Comparison of ENCODE assay signal across 9 cellular contexts in the genomic region with DNA sequence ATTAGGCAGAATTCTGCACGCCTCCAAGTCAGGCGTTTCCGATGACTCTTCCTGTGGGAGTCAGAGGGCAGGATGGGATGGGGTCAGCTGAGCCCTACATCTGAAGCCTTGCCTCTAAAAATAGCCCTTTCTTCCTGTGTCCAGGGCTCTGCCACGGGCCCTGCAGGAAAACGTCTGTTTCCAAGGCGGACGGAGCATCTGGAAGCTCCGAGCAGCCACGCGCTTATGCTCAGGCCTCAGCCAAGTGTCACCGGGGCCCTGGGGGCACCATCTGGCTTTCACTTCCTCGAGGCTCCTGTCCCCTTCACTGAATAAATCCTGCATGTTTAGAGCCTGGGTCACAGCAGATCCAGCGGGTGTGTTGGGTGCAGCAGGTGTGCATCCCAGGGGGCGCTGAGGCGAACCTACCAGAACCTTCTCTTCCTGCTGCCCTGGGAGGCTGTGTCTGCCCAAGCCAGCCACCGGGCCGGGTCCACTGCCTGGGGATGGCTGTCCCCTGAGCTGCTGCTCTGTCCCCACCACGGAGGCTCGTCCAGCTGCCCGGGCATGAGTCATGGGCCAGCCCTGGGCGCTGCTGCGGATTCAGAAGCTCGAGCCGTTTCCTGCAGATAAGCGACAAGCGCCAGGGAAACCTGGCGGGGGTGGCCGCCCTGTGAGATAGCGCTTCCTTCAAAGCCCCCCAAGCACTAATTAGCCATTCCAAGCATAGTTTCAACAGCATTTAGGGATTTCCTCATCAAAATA. TPM values are rescaled to one million over a fixed set of nuclear protein-coding genes. Genes with fewer than 3 reads are reported as not detected.
A peak's percentile ranks its signal among the peaks of the same experiment; 100 is the strongest.
DNase-seq lines count a peak whose midpoint lies in the region; ATAC-seq and TF ChIP-seq lines count a peak whose summit lies in the region.
"Had no signal": no experiment of that assay in that cellular context is flagged by ENCODE, and none has a peak within 500 bp of the region (broad histone marks: within the 10 kb centered on the region; RNA-seq: fewer than 3 reads in every experiment).

No MANE protein-coding gene starts in this region.

- no peak overlapping the region for H3K27ac Mint-ChIP-seq in activated naive CD8-positive, alpha-beta T cell treated with anti-CD3 and anti-CD28 coated beads for 36 hours
- H3K27ac Mint-ChIP-seq in mesothelial cell of epicardium, result no peak overlapping the region

- peaks cover under 1% of the 10 kb centered on the region for H3K4me1 Mint-ChIP-seq in activated naive CD8-positive, alpha-beta T cell treated with anti-CD3 and anti-CD28 coated beads for 36 hours
- peaks cover 20% of the 10 kb centered on the region for H3K4me1 Mint-ChIP-seq in mesothelial cell of epicardium

- TF ChIP-seq CTCF in mesothelial cell of epicardium (IDR thresholded peaks at IDR 0.05; ENCODE audit: unreplicated experiment), result no peak

- H3K4me3 Mint-ChIP-seq in activated naive CD8-positive, alpha-beta T cell treated with anti-CD3 and anti-CD28 coated beads for 36 hours, result no peak overlapping the region
- no peak overlapping the region for H3K4me3 Mint-ChIP-seq in mesothelial cell of epicardium

- intact Hi-C loops in posterior vena cava (cut with DNase I), result loop anchor here in 1 of 2 donors (10.0 kb wide), 1 partner anchor 175 kb away; no protein-coding TSS in a partner anchor

- H3K36me3 Mint-ChIP-seq in activated naive CD8-positive, alpha-beta T cell treated with anti-CD3 and anti-CD28 coated beads for 36 hours, result no peaks in the 10 kb centered on the region
- H3K36me3 Mint-ChIP-seq in mesothelial cell of epicardium, result no peaks in the 10 kb centered on the region

- no peak for ATAC-seq in GM19023 (IDR thresholded peaks at IDR 0.05; ENCODE audit: unreplicated experiment)
- ATAC-seq in HG03342 (IDR thresholded peaks at IDR 0.05; ENCODE audit: unreplicated experiment), result no peak

- peak; percentile 78 for DNase-seq in EL
- peak; percentile 74 for DNase-seq in SW480 (ENCODE audit: low spot score)
- peak; percentile 57 for DNase-seq in glomerular endothelial cell (ENCODE audit: extremely low read depth, low read depth, low spot score)
- DNase-seq in posterior vena cava (ENCODE audit: low spot score), result peak; percentile 93
- no peak for DNase-seq in activated naive CD8-positive, alpha-beta T cell treated with anti-CD3 and anti-CD28 coated beads for 36 hours
- DNase-seq in mesothelial cell of epicardium (ENCODE audit: low spot score in 2 of 2, unreplicated experiment in 2 of 2), result no peak
- DNase-seq: NCI-H446 treated with DMSO at 0.1 percent for 48 hours had no signal

- H3K9me3 Mint-ChIP-seq in activated naive CD8-positive, alpha-beta T cell treated with anti-CD3 and anti-CD28 coated beads for 36 hours, result no peaks in the 10 kb centered on the region
- H3K9me3 Mint-ChIP-seq in mesothelial cell of epicardium, result no peaks in the 10 kb centered on the region

- peaks cover 32% of the 10 kb centered on the region for H3K27me3 Mint-ChIP-seq in activated naive CD8-positive, alpha-beta T cell treated with anti-CD3 and anti-CD28 coated beads for 36 hours
- no peaks in the 10 kb centered on the region for H3K27me3 Mint-ChIP-seq in mesothelial cell of epicardium (ENCODE audit: low read depth)

RNA-seq across cellular contexts. Expression of gene LINC01488, which starts 32.0 kb away (rescaled TPM):
- not detected in 2 replicates for total RNA-seq in glomerular endothelial cell
- not detected for total RNA-seq in posterior vena cava
- not detected for total RNA-seq in activated naive CD8-positive, alpha-beta T cell treated with anti-CD3 and anti-CD28 coated beads for 36 hours
- total RNA-seq in mesothelial cell of epicardium, result not detected in 3 replicates

Comparison
In these comparisons a context has a peak if more than half of its experiments do, and no peak if none do; other contexts are left out.
1. DNase-seq: peak in EL (single experiment), SW480 (single experiment), glomerular endothelial cell (single experiment) and posterior vena cava (single experiment); none in activated naive CD8-positive, alpha-beta T cell treated with anti-CD3 and anti-CD28 coated beads for 36 hours (single experiment) and mesothelial cell of epicardium (0 of 2).